8 cellular contexts compared by ENCODE assay signal in genomic region chr16:87956169-87956770, GRCh38. TPM values are rescaled to one million over a fixed set of nuclear protein-coding genes. Genes with fewer than 3 reads are reported as not detected.
DNase-seq lines count a peak whose midpoint lies in the region; ATAC-seq and TF ChIP-seq lines count a peak whose summit lies in the region.

No MANE protein-coding gene starts in this region.

- H3K4me3 ChIP-seq in GM06990 (replicated peaks; ENCODE audit: low read depth, low read length): peak overlapping the region; percentile 10

- peaks cover 2% of the 10 kb centered on the region for H3K36me3 ChIP-seq in GM06990 (ENCODE audit: control insufficient read depth, insufficient read depth, low read length)

- H3K4me3 Mint-ChIP-seq in activated CD8-positive, alpha-beta T cell treated with anti-CD3 and anti-CD28 coated beads, Interleukin-2, amount 10 ng/mL, durations not matched to agents 7 days and 5 days: peak overlapping the region; percentile 78
- H3K4me3 Mint-ChIP-seq in progenitor cell of endocrine pancreas (ENCODE audit: low read depth): no peak overlapping the region

- TF ChIP-seq CTCF in GM06990 (IDR thresholded peaks at IDR 0.05; ENCODE audit: insufficient read depth, low read length, poor library complexity, severe bottlenecking) (no peak), progenitor cell of endocrine pancreas (IDR thresholded peaks at IDR 0.05; ENCODE audit: unreplicated experiment) (no peak)

- peak; percentile 62 for ATAC-seq in activated CD8-positive, alpha-beta T cell treated with anti-CD3 and anti-CD28 coated beads, Interleukin-2, amount 10 ng/mL, durations not matched to agents 7 days and 5 days
- ATAC-seq in HG02973 (IDR thresholded peaks at IDR 0.05; ENCODE audit: unreplicated experiment): no peak

- POLR2A ChIA-PET in activated CD8-positive, alpha-beta T cell treated with anti-CD3 and anti-CD28 coated beads, Interleukin-2, amount 10 ng/mL, durations not matched to agents 7 days and 5 days (lab: Charles Lee): interaction anchor here (0.7 to 1.7 kb wide), 7 partner anchors 8 to 468 kb away, joined by 3 to 7 read pairs (median 3); no protein-coding TSS in a partner anchor

- CTCF ChIA-PET in activated CD8-positive, alpha-beta T cell treated with anti-CD3 and anti-CD28 coated beads, Interleukin-2, amount 10 ng/mL, durations not matched to agents 7 days and 5 days (lab: Charles Lee): interaction anchor here (0.8 to 2.3 kb wide), 10 partner anchors 8 to 615 kb away, joined by 3 to 7 read pairs (median 4); no protein-coding TSS in a partner anchor

- DNase-seq in GM06990 (ENCODE audit: extremely low read depth, insufficient read length): peak; percentile 69
- DNase-seq in KG1 (lab: John Stamatoyannopoulos, UW): peak; percentile 73
- peak; percentile 88 for DNase-seq in activated CD8-positive, alpha-beta T cell treated with anti-CD3 and anti-CD28 coated beads, Interleukin-2, amount 10 ng/mL, durations not matched to agents 7 days and 5 days
- peak; percentile 75 to 85 for DNase-seq in erythroblast (lab: John Stamatoyannopoulos, UW)
- DNase-seq in progenitor cell of endocrine pancreas (ENCODE audit: low spot score, unreplicated experiment): no peak
- DNase-seq in NCI-H526 (lab: John Stamatoyannopoulos, UW): no peak
- DNase-seq in NCI-H446 treated with DMSO at 0.1 percent for 48 hours (lab: John Stamatoyannopoulos, UW): no peak

- no peaks in the 10 kb centered on the region for H3K27me3 Mint-ChIP-seq in activated CD8-positive, alpha-beta T cell treated with anti-CD3 and anti-CD28 coated beads, Interleukin-2, amount 10 ng/mL, durations not matched to agents 7 days and 5 days (ENCODE audit: low read depth)
- H3K27me3 Mint-ChIP-seq in progenitor cell of endocrine pancreas: no peaks in the 10 kb centered on the region

- peak; percentile 31 for TF ChIP-seq POLR2A in erythroblast (IDR thresholded peaks at IDR 0.05; ENCODE audit: low read length)

- peak overlapping the region; percentile 96 for H3K27ac Mint-ChIP-seq in activated CD8-positive, alpha-beta T cell treated with anti-CD3 and anti-CD28 coated beads, Interleukin-2, amount 10 ng/mL, durations not matched to agents 7 days and 5 days
- peak overlapping the region; percentile 81 for H3K27ac Mint-ChIP-seq in progenitor cell of endocrine pancreas

- H3K4me1 Mint-ChIP-seq in activated CD8-positive, alpha-beta T cell treated with anti-CD3 and anti-CD28 coated beads, Interleukin-2, amount 10 ng/mL, durations not matched to agents 7 days and 5 days (ENCODE audit: low read depth): peaks cover 83% of the 10 kb centered on the region
- peaks cover 32% of the 10 kb centered on the region for H3K4me1 Mint-ChIP-seq in progenitor cell of endocrine pancreas (ENCODE audit: low read depth)

- peaks cover 55% of the 10 kb centered on the region for H3K36me3 Mint-ChIP-seq in activated CD8-positive, alpha-beta T cell treated with anti-CD3 and anti-CD28 coated beads, Interleukin-2, amount 10 ng/mL, durations not matched to agents 7 days and 5 days (ENCODE audit: low read depth)
- peaks cover 11% of the 10 kb centered on the region for H3K36me3 Mint-ChIP-seq in progenitor cell of endocrine pancreas (ENCODE audit: insufficient read depth)

- H3K27me3 ChIP-seq in GM06990 (replicated peaks; ENCODE audit: control insufficient read depth, insufficient read depth, low read length): no peaks in the 10 kb centered on the region

- no peaks in the 10 kb centered on the region for H3K9me3 Mint-ChIP-seq in activated CD8-positive, alpha-beta T cell treated with anti-CD3 and anti-CD28 coated beads, Interleukin-2, amount 10 ng/mL, durations not matched to agents 7 days and 5 days (ENCODE audit: insufficient read depth)
- no peaks in the 10 kb centered on the region for H3K9me3 Mint-ChIP-seq in progenitor cell of endocrine pancreas (ENCODE audit: low read depth)

RNA-seq across cellular contexts. Expression of gene BANP, which starts 5.0 kb away (rescaled TPM):
- 10 to 100 TPM; 34.1 to 39.8 TPM for total RNA-seq in activated CD8-positive, alpha-beta T cell treated with anti-CD3 and anti-CD28 coated beads, Interleukin-2, amount 10 ng/mL, durations not matched to agents 7 days and 5 days
- total RNA-seq in progenitor cell of endocrine pancreas: 41.5 and 53.9 TPM in 2 replicates

RNA-seq across cellular contexts. Expression of gene CA5A, which starts 19.9 kb away (rescaled TPM):
- not detected for total RNA-seq in activated CD8-positive, alpha-beta T cell treated with anti-CD3 and anti-CD28 coated beads, Interleukin-2, amount 10 ng/mL, durations not matched to agents 7 days and 5 days
- 0.36 TPM in 1 of 2 replicates, not detected in the other for total RNA-seq in progenitor cell of endocrine pancreas

Comparison
In these comparisons a context has a peak if more than half of its experiments do, and no peak if none do; other contexts are left out.
1. DNase-seq: peak in GM06990 (single experiment), KG1 (single experiment), activated CD8-positive, alpha-beta T cell treated with anti-CD3 and anti-CD28 coated beads, Interleukin-2, amount 10 ng/mL, durations not matched to agents 7 days and 5 days (single experiment) and erythroblast (2 of 2); none in progenitor cell of endocrine pancreas (single experiment), NCI-H526 (0 of 2) and NCI-H446 treated with DMSO at 0.1 percent for 48 hours (single experiment).